ENCODE assay signal across 11 cellular contexts in the genomic region with DNA sequence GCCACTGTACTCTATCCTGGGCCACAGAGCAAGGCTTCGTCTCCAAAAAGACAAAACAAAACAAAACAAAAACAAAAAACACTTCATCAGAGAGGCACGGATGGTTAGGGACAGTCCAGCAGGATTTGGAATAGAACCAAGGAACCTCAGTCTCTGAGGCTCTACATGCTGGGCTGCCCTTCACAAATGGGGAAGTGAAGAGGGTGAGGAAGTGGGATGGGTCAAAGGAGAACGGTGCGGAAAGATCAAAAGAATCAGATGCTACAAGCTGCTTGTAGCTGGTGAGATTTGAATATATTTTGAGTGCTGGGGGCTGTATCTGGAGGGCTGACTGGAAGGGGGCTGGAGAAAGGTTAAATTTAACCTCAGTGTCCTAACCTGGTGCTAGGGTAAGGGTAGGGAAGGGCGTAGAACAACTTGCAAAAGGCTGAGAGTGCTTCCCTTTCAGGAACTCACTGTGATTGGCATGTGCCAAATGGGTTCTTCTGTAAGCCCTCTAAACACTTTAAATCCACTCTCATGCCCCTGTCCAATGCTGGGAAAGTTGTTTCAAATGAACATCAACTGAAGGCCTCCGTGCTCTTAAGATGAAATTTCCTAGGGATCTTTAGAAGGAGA. TPM values are rescaled to one million over a fixed set of nuclear protein-coding genes. Genes with fewer than 3 reads are reported as not detected.
DNase-seq lines count a peak whose midpoint lies in the region; ATAC-seq and TF ChIP-seq lines count a peak whose summit lies in the region.
"Had no signal": no experiment of that assay in that cellular context is flagged by ENCODE, and none has a peak within 500 bp of the region (broad histone marks: within the 10 kb centered on the region; RNA-seq: fewer than 3 reads in every experiment).

No MANE protein-coding gene starts in this region.

- peak overlapping the region; percentile 24 for H3K27ac ChIP-seq in KOPT-K1 (ENCODE audit: low read depth, low read length, poor library complexity, severe bottlenecking)
- H3K27ac ChIP-seq: foreskin keratinocyte had no signal

- peak overlapping the region; percentile 75 for H3K4me3 Mint-ChIP-seq in activated naive CD8-positive, alpha-beta T cell treated with anti-CD3 and anti-CD28 coated beads, Interleukin-2, amount 10 ng/mL, durations not matched to agents 7 days and 5 days
- no peak overlapping the region for H3K4me3 Mint-ChIP-seq in osteocyte (ENCODE audit: unreplicated experiment)

- TF ChIP-seq CTCF in GM10248 (IDR thresholded peaks at IDR 0.05; ENCODE audit: control extremely low read depth, extremely low read depth, low read depth, missing control alignments) (no peak), osteocyte (IDR thresholded peaks at IDR 0.05) (no peak)

- H3K9me3 Mint-ChIP-seq in activated naive CD8-positive, alpha-beta T cell treated with anti-CD3 and anti-CD28 coated beads, Interleukin-2, amount 10 ng/mL, durations not matched to agents 7 days and 5 days: no peaks in the 10 kb centered on the region
- H3K9me3 Mint-ChIP-seq in osteocyte (ENCODE audit: unreplicated experiment): no peaks in the 10 kb centered on the region

- H3K27me3 Mint-ChIP-seq in activated naive CD8-positive, alpha-beta T cell treated with anti-CD3 and anti-CD28 coated beads, Interleukin-2, amount 10 ng/mL, durations not matched to agents 7 days and 5 days: no peaks in the 10 kb centered on the region
- no peaks in the 10 kb centered on the region for H3K27me3 Mint-ChIP-seq in osteocyte (ENCODE audit: unreplicated experiment)

- H3K36me3 Mint-ChIP-seq in activated naive CD8-positive, alpha-beta T cell treated with anti-CD3 and anti-CD28 coated beads, Interleukin-2, amount 10 ng/mL, durations not matched to agents 7 days and 5 days: peaks cover 8% of the 10 kb centered on the region
- peaks cover 13% of the 10 kb centered on the region for H3K36me3 Mint-ChIP-seq in osteocyte (ENCODE audit: unreplicated experiment)

- peaks cover 46% of the 10 kb centered on the region for H3K4me1 Mint-ChIP-seq in activated naive CD8-positive, alpha-beta T cell treated with anti-CD3 and anti-CD28 coated beads, Interleukin-2, amount 10 ng/mL, durations not matched to agents 7 days and 5 days
- peaks cover 57% of the 10 kb centered on the region for H3K4me1 Mint-ChIP-seq in osteocyte (ENCODE audit: unreplicated experiment)

- DNase-seq in GM10248 (ENCODE audit: extremely low spot score) (peak; percentile 50), osteocyte (ENCODE audit: extremely low spot score, unreplicated experiment) (no peak), GM03348 (ENCODE audit: low spot score) (no peak), SHP77 (lab: John Stamatoyannopoulos, UW) (no peak), SW 1271 (lab: John Stamatoyannopoulos, UW) (no peak)
- no peak for DNase-seq in activated naive CD8-positive, alpha-beta T cell treated with anti-CD3 and anti-CD28 coated beads, Interleukin-2, amount 10 ng/mL, durations not matched to agents 7 days and 5 days
- DNase-seq: NCI-H2081, occipital lobe had no signal

- H3K36me3 ChIP-seq in KOPT-K1 (ENCODE audit: insufficient read depth, low read length): peaks cover 27% of the 10 kb centered on the region

- peak overlapping the region; percentile 77 for H3K27ac Mint-ChIP-seq in activated naive CD8-positive, alpha-beta T cell treated with anti-CD3 and anti-CD28 coated beads, Interleukin-2, amount 10 ng/mL, durations not matched to agents 7 days and 5 days
- peak overlapping the region; percentile 69 for H3K27ac Mint-ChIP-seq in osteocyte (ENCODE audit: unreplicated experiment)

- POLR2A ChIA-PET in GM10248 (lab: Yijun Ruan, JAX): no interaction called here
- POLR2A ChIA-PET in activated naive CD8-positive, alpha-beta T cell treated with anti-CD3 and anti-CD28 coated beads, Interleukin-2, amount 10 ng/mL, durations not matched to agents 7 days and 5 days (lab: Charles Lee): interaction anchor here (2.6 kb wide), 1 partner anchor 29 kb away, joined by 7 read pairs; a partner anchor contains a TSS

- ATAC-seq in activated naive CD8-positive, alpha-beta T cell treated with anti-CD3 and anti-CD28 coated beads, Interleukin-2, amount 10 ng/mL, durations not matched to agents 7 days and 5 days (ENCODE audit: low read depth): no peak

- no peaks in the 10 kb centered on the region for H3K9me3 ChIP-seq in KOPT-K1 (ENCODE audit: insufficient read depth, low read length, poor library complexity, severe bottlenecking)
- H3K9me3 ChIP-seq: adrenal gland had no signal

- CTCF ChIA-PET in GM10248 (lab: Yijun Ruan, JAX): interaction anchor here (1.7 to 8.9 kb wide), 2 partner anchors 7 to 10 kb away, joined by 4 to 77 read pairs; no protein-coding TSS in a partner anchor

RNA-seq across cellular contexts. Expression of a gene that starts 4.6 kb away (rescaled TPM):
- 10 to 100 TPM; 26.4 to 26.9 TPM for total RNA-seq in activated naive CD8-positive, alpha-beta T cell treated with anti-CD3 and anti-CD28 coated beads, Interleukin-2, amount 10 ng/mL, durations not matched to agents 7 days and 5 days
- total RNA-seq in osteocyte: 20.3 and 21.4 TPM in 2 replicates

RNA-seq across cellular contexts. Expression of a gene that starts 29.0 kb away (rescaled TPM):
- total RNA-seq in activated naive CD8-positive, alpha-beta T cell treated with anti-CD3 and anti-CD28 coated beads, Interleukin-2, amount 10 ng/mL, durations not matched to agents 7 days and 5 days: 1 to 10 TPM; 7.8 to 8.2 TPM
- total RNA-seq in osteocyte: not detected in 2 replicates

RNA-seq across cellular contexts. Expression of a gene that starts 44.9 kb away (rescaled TPM):
- 10 to 100 TPM; 41.1 to 47.4 TPM for total RNA-seq in activated naive CD8-positive, alpha-beta T cell treated with anti-CD3 and anti-CD28 coated beads, Interleukin-2, amount 10 ng/mL, durations not matched to agents 7 days and 5 days
- 28.0 and 29.3 TPM in 2 replicates for total RNA-seq in osteocyte
